28 cellular contexts compared by ENCODE assay signal in the genomic region with DNA sequence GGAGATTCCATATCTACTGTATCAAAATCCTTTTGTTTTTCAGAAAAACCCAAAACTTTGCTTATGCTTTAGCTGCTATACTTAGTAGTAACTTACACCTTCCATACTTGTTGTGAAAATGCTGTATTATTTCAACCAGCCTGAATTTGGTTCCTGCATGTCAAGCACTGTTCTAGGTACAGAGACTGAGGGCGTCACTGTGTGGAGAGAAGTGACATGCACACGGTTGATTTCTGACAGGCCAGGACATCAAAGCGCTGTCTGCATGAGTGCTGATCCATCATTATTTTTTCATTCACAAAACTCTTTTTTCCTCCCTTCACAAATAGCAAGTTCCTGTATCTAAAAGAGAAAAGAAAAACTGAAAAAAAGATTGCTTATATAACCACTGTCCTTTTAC.
"Had no signal": no experiment of that assay in that cellular context is flagged by ENCODE, and none has a peak within 500 bp of the region (broad histone marks: within the 10 kb centered on the region; RNA-seq: fewer than 3 reads in every experiment).

No MANE protein-coding gene starts in this region.

- H3K9me3 ChIP-seq: left lung, lower lobe of right lung, ovary, right atrium auricular region, right lobe of liver, tibial nerve, uterus had no signal

- H3K4me3 ChIP-seq: left lung, lower lobe of right lung, ovary, right atrium auricular region, right lobe of liver, smooth muscle cell, tibial nerve, uterus had no signal

- H3K27ac ChIP-seq: left lung, lower lobe of right lung, ovary, right atrium auricular region, right lobe of liver, tibial nerve, uterus had no signal

- H3K4me1 ChIP-seq: right lobe of liver, uterus had no signal

- H3K4me2 ChIP-seq: smooth muscle cell had no signal

- ATAC-seq: left colon; left lung; lower lobe of right lung; natural killer cell; right lobe of liver; stimulated activated memory B cell treated with anti-CD40 and anti-IgM and Interleukin-4, amounts not matched to agents 10 μg/mL and 1 μg/mL and 100 μg/mL, for 72 hours; stimulated activated naive CD8-positive, alpha-beta T cell treated with anti-CD3 and anti-CD28 coated beads, Interleukin-15, amount 100 ng/mL, for 72 hours had no signal

- H3K27ac Mint-ChIP-seq: mesothelial cell of epicardium; nephron progenitor cell; progenitor cell of endocrine pancreas; stimulated activated memory B cell treated with anti-CD40 and anti-IgM and Interleukin-4, amounts not matched to agents 10 μg/mL and 1 μg/mL and 100 μg/mL, for 72 hours; stimulated activated naive CD8-positive, alpha-beta T cell treated with anti-CD3 and anti-CD28 coated beads, Interleukin-15, amount 100 ng/mL, for 72 hours; type B pancreatic cell had no signal

- H3K27me3 Mint-ChIP-seq: naive B cell; progenitor cell of endocrine pancreas; stimulated activated memory B cell treated with anti-CD40 and anti-IgM and Interleukin-4, amounts not matched to agents 10 μg/mL and 1 μg/mL and 100 μg/mL, for 72 hours; stimulated activated naive CD8-positive, alpha-beta T cell treated with anti-CD3 and anti-CD28 coated beads, Interleukin-15, amount 100 ng/mL, for 72 hours; type B pancreatic cell had no signal

- DNase-seq: hypothalamus; immature natural killer cell; kidney; left colon; left lung; lower lobe of right lung; mammary epithelial cell; mesenchymal stem cell; naive B cell; natural killer cell; nephron progenitor cell; ovary; right lobe of liver; stimulated activated CD4-positive, alpha-beta T cell treated with anti-CD3 and anti-CD28 coated beads, Interleukin-1b, Interleukin-23, amount 100 ng/mL, for 48 hours; stimulated activated CD4-positive, alpha-beta T cell treated with anti-CD3 and anti-CD28 coated beads, Interleukin-2, amount 100 ng/mL, for 48 hours; stimulated activated CD4-positive, alpha-beta T cell treated with anti-CD3 and anti-CD28 coated beads, Interleukin-4, amount 100 ng/mL, for 4 hours; stimulated activated CD8-positive, alpha-beta memory T cell treated with anti-CD3 and anti-CD28 coated beads, Interleukin-4, amount 100 ng/mL, for 48 hours; stimulated activated naive CD4-positive, alpha-beta T cell treated with Interleukin-2 at 50 U/mL for 16 hours; stimulated activated naive CD8-positive, alpha-beta T cell treated with anti-CD3 and anti-CD28 coated beads, Interleukin-15, amount 100 ng/mL, for 72 hours; substantia nigra; uterus had no signal

- H3K4me3 Mint-ChIP-seq: immature natural killer cell; mesothelial cell of epicardium; naive B cell; natural killer cell; nephron progenitor cell; stimulated activated memory B cell treated with anti-CD40 and anti-IgM and Interleukin-4, amounts not matched to agents 10 μg/mL and 1 μg/mL and 100 μg/mL, for 72 hours; stimulated activated naive CD8-positive, alpha-beta T cell treated with anti-CD3 and anti-CD28 coated beads, Interleukin-15, amount 100 ng/mL, for 72 hours; type B pancreatic cell had no signal

- H3K27me3 ChIP-seq: left lung, ovary, right atrium auricular region, right lobe of liver, tibial nerve, uterus had no signal

- H3K36me3 Mint-ChIP-seq: natural killer cell had no signal

- H3K9me3 Mint-ChIP-seq: immature natural killer cell; mesothelial cell of epicardium; natural killer cell; nephron progenitor cell; stimulated activated memory B cell treated with anti-CD40 and anti-IgM and Interleukin-4, amounts not matched to agents 10 μg/mL and 1 μg/mL and 100 μg/mL, for 72 hours; stimulated activated naive CD8-positive, alpha-beta T cell treated with anti-CD3 and anti-CD28 coated beads, Interleukin-15, amount 100 ng/mL, for 72 hours; type B pancreatic cell had no signal

- H3K4me1 Mint-ChIP-seq: mesothelial cell of epicardium, nephron progenitor cell had no signal

- H3K36me3 ChIP-seq: ovary, uterus had no signal
